Comparison of ENCODE assay signal across 25 cellular contexts in the genomic region with DNA sequence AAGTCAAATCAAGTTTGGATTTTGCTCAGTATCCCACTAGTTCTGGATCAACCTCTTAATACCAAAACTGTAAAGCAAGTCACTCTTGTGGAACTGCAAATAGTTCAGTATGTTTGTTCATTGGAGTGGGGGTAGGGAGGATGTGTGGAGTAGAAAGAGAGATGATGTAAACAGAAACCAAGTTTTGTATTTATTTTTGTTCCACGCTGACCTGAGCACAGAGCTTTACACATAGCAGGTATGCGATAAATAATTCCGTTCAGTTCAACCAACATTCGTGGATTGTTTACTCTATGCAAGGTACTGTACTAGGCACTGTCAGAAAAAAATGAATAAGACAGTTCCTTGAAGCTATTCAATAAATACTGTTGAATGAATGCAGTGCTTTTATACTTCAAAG. TPM values are rescaled to one million over a fixed set of nuclear protein-coding genes. Genes with fewer than 3 reads are reported as not detected.
A peak's percentile ranks its signal among the peaks of the same experiment; 100 is the strongest.
DNase-seq lines count a peak whose midpoint lies in the region; ATAC-seq and TF ChIP-seq lines count a peak whose summit lies in the region.
"Had no signal": no experiment of that assay in that cellular context is flagged by ENCODE, and none has a peak within 500 bp of the region (broad histone marks: within the 10 kb centered on the region; RNA-seq: fewer than 3 reads in every experiment).

No MANE protein-coding gene starts in this region.

- peak; percentile 25 for ATAC-seq in GM18858 (IDR thresholded peaks at IDR 0.05; ENCODE audit: unreplicated experiment)
- peak; percentile 24 for ATAC-seq in HG03378 (IDR thresholded peaks at IDR 0.05; ENCODE audit: unreplicated experiment)
- ATAC-seq: activated CD8-positive, alpha-beta T cell treated with anti-CD3 and anti-CD28 coated beads, Interleukin-2, amount 10 ng/mL, durations not matched to agents 7 days and 5 days; activated T-cell treated with anti-CD3 and anti-CD28 coated beads, Interleukin-2, amount 50 U/mL, for 4 hours; heart left ventricle; left ventricle myocardium superior; mucosa of descending colon had no signal

- DNase-seq in DMS53 treated with DMSO at 0.1 percent for 48 hours (lab: John Stamatoyannopoulos, UW; ENCODE audit: unreplicated experiment) (peak; percentile 98), right atrium auricular region (ENCODE audit: low spot score) (no peak), RKO (ENCODE audit: low spot score) (no peak)
- DNase-seq in T-helper 2 cell treated with Interferon-gamma antibody and Interleukin-4, amounts not matched to agents 5 μg/mL and 100 μg/mL, for 36 hours (ENCODE audit: low spot score), result no peak
- DNase-seq in activated CD4-positive, alpha-beta T cell treated with anti-CD3 and anti-CD28 coated beads, Interleukin-2, amount 50 U/mL, for 1 hour, result no peak
- DNase-seq: activated CD8-positive, alpha-beta T cell treated with anti-CD3 and anti-CD28 coated beads, Interleukin-2, amount 10 ng/mL, durations not matched to agents 7 days and 5 days; activated naive CD4-positive, alpha-beta T cell treated with anti-CD3 and anti-CD28 coated beads for 36 hours; activated T-cell treated with anti-CD3 and anti-CD28 coated beads, Interleukin-2, amount 50 U/mL, for 4 hours; amygdala; H9; heart left ventricle; left ventricle myocardium superior; mucosa of descending colon; NCI-H1436; NCI-H446 treated with DMSO at 0.1 percent for 48 hours; stimulated activated naive CD4-positive, alpha-beta T cell treated with Interleukin-2 at 50 U/mL for 16 hours; T-helper 2 cell had no signal

- H3K9me3 ChIP-seq in endocrine pancreas (ENCODE audit: control insufficient read depth, low read length) (no peaks in the 10 kb centered on the region), right atrium auricular region (no peaks in the 10 kb centered on the region)
- H3K9me3 ChIP-seq: heart left ventricle, mucosa of descending colon, tibial nerve had no signal

- no peak for TF ChIP-seq CTCF in right atrium auricular region (IDR thresholded peaks at IDR 0.05)

- no peak overlapping the region for H3K27ac ChIP-seq in right atrium auricular region
- H3K27ac ChIP-seq: cardiac muscle cell, heart left ventricle, SK-N-MC, skin epidermis, tibial nerve had no signal

- H3K4me3 Mint-ChIP-seq in T-helper 2 cell treated with Interferon-gamma antibody and Interleukin-4, amounts not matched to agents 5 μg/mL and 100 μg/mL, for 36 hours, result no peak overlapping the region
- H3K4me3 Mint-ChIP-seq: activated CD8-positive, alpha-beta T cell treated with anti-CD3 and anti-CD28 coated beads, Interleukin-2, amount 10 ng/mL, durations not matched to agents 7 days and 5 days; activated naive CD4-positive, alpha-beta T cell treated with anti-CD3 and anti-CD28 coated beads for 36 hours; activated T-cell treated with anti-CD3 and anti-CD28 coated beads, Interleukin-2, amount 50 U/mL, for 4 hours; H9 had no signal

- peak overlapping the region; percentile 26 for H3K4me3 ChIP-seq in endocrine pancreas (ENCODE audit: control insufficient read depth, insufficient read depth, low read length)
- H3K4me3 ChIP-seq in right atrium auricular region, result no peak overlapping the region
- H3K4me3 ChIP-seq: cardiac muscle cell, heart left ventricle, mucosa of descending colon, SK-N-MC, skin epidermis, tibial nerve had no signal

- peaks cover 9% of the 10 kb centered on the region for H3K27me3 Mint-ChIP-seq in T-helper 2 cell treated with Interferon-gamma antibody and Interleukin-4, amounts not matched to agents 5 μg/mL and 100 μg/mL, for 36 hours (ENCODE audit: low read depth)

- H3K4me1 Mint-ChIP-seq in T-helper 2 cell treated with Interferon-gamma antibody and Interleukin-4, amounts not matched to agents 5 μg/mL and 100 μg/mL, for 36 hours (ENCODE audit: low read depth), result peaks cover 5% of the 10 kb centered on the region

- no peaks in the 10 kb centered on the region for H3K36me3 ChIP-seq in endocrine pancreas (ENCODE audit: control insufficient read depth, insufficient read depth, low read length)
- no peaks in the 10 kb centered on the region for H3K36me3 ChIP-seq in right atrium auricular region
- H3K36me3 ChIP-seq: cardiac muscle cell, heart left ventricle, tibial nerve had no signal

- H3K4me1 ChIP-seq in endocrine pancreas (ENCODE audit: control insufficient read depth, insufficient read depth, low read length) (no peaks in the 10 kb centered on the region), right atrium auricular region (peaks cover 0 to 9% of the 10 kb centered on the region in 2 donors)

- H3K9ac ChIP-seq in endocrine pancreas (ENCODE audit: control insufficient read depth, insufficient read depth, low read length), result no peak overlapping the region

- H3K9me3 Mint-ChIP-seq in T-helper 2 cell treated with Interferon-gamma antibody and Interleukin-4, amounts not matched to agents 5 μg/mL and 100 μg/mL, for 36 hours, result no peaks in the 10 kb centered on the region
- H3K9me3 Mint-ChIP-seq: activated naive CD4-positive, alpha-beta T cell treated with anti-CD3 and anti-CD28 coated beads for 36 hours; activated T-cell treated with anti-CD3 and anti-CD28 coated beads, Interleukin-2, amount 50 U/mL, for 4 hours; CD4-positive, alpha-beta memory T cell; H9 had no signal

- H3K27ac Mint-ChIP-seq in T-helper 2 cell treated with Interferon-gamma antibody and Interleukin-4, amounts not matched to agents 5 μg/mL and 100 μg/mL, for 36 hours, result no peak overlapping the region
- H3K27ac Mint-ChIP-seq: activated CD8-positive, alpha-beta T cell treated with anti-CD3 and anti-CD28 coated beads, Interleukin-2, amount 10 ng/mL, durations not matched to agents 7 days and 5 days; activated naive CD4-positive, alpha-beta T cell treated with anti-CD3 and anti-CD28 coated beads for 36 hours; H9 had no signal

- H3K36me3 Mint-ChIP-seq in T-helper 2 cell treated with Interferon-gamma antibody and Interleukin-4, amounts not matched to agents 5 μg/mL and 100 μg/mL, for 36 hours (ENCODE audit: low read depth), result no peaks in the 10 kb centered on the region

- H3K27me3 ChIP-seq in endocrine pancreas (ENCODE audit: control insufficient read depth, insufficient read depth, low read length) (no peaks in the 10 kb centered on the region), right atrium auricular region (no peaks in the 10 kb centered on the region)
- H3K27me3 ChIP-seq: cardiac muscle cell, tibial nerve had no signal

RNA-seq across cellular contexts. Expression of gene ZNF644, which starts 4.5 kb away (rescaled TPM):
- 10 to 100 TPM; 24.9 to 34.4 TPM for total RNA-seq in right atrium auricular region
